Comparison of ENCODE assay signal across 1 cellular context in genomic region chr4:83552924-83553323, GRCh38.
TF ChIP-seq lines count a peak whose summit lies in the region.

No MANE protein-coding gene starts in this region.

TF ChIP-seq in WTC11, 78 proteins besides CTCF, POLR2A, EP300 and RAD21 (continued from another document):
- no peak for TF ChIP-seq AFF4 (CRISPR knock-in tag; IDR thresholded peaks at IDR 0.05; ENCODE audit: borderline replicate concordance)
- TF ChIP-seq ZNF232 (CRISPR knock-in tag; IDR thresholded peaks at IDR 0.05): no peak
- no peak for TF ChIP-seq GABPB1 (CRISPR knock-in tag; IDR thresholded peaks at IDR 0.05)
- TF ChIP-seq E2F4 (CRISPR knock-in tag; IDR thresholded peaks at IDR 0.05; ENCODE audit: borderline replicate concordance, low read depth): no peak
- TF ChIP-seq ARID4B (CRISPR knock-in tag; IDR thresholded peaks at IDR 0.05; ENCODE audit: borderline replicate concordance): no peak
- no peak for TF ChIP-seq SOX15 (CRISPR knock-in tag; IDR thresholded peaks at IDR 0.05)
- TF ChIP-seq ZNF121 (CRISPR knock-in tag; IDR thresholded peaks at IDR 0.05): no peak
